15 cellular contexts compared by ENCODE assay signal in the genomic region with DNA sequence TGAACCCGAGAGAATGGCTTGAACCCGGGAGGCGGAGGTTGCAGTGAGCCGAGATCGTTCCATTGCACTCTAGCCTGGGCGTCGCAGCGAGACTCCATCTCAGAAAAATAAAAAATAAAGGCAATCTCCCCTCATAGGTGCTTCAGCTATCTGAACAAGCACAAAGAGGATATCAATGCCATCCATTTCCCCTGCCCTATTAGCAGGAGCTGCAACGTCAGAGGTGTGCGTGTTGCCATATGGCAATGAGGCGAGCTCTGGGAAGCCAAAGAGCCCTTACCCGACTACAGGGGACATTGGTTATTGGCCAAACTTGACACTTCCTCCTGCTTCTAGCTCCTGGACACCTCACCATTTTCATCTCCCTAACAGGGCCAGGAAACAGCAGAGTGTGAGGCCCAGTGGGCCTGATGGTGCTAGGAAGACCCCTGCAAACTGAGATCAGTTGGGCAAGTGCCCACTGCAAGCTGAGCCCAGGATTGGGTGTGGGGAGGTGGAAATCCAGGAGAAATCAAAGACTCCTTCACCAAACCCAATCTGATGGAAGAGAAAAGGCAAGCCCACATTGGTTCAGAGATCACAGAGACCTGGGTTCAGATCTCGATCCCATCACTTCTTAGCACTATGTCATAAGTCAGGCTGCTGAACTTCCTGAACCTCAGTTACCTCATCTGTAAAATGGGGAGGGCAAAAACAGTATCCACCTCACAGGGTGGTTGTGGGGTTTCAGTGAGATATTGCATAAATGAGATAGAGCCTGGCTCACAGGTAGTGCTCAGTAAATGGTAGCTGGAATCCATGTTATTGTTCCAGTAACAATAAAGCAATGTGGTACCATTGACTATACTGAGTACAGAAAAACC.
"Had no signal": no experiment of that assay in that cellular context is flagged by ENCODE, and none has a peak within 500 bp of the region (broad histone marks: within the 10 kb centered on the region; RNA-seq: fewer than 3 reads in every experiment).

No MANE protein-coding gene starts in this region.

- H3K36me3 ChIP-seq: left lung, neural progenitor cell, prostate gland, right atrium auricular region, spleen, tibial artery, upper lobe of left lung had no signal

- H3K79me2 ChIP-seq: parathyroid adenoma had no signal

- H2AFZ ChIP-seq: neural progenitor cell, parathyroid adenoma had no signal

- ATAC-seq: stimulated activated memory B cell treated with anti-CD40 and anti-IgM and Interleukin-4, amounts not matched to agents 10 μg/mL and 1 μg/mL and 100 μg/mL, for 72 hours; stimulated activated naive CD8-positive, alpha-beta T cell treated with anti-CD3 and anti-CD28 coated beads, Interleukin-15, Interleukin-2, amounts not matched to agents 100 U/mL and 50 U/mL, for 24 hours had no signal

- H3K27ac ChIP-seq: dorsolateral prefrontal cortex, left lung, neural progenitor cell, parathyroid adenoma, prostate gland, right atrium auricular region, skin epidermis, spleen, testis, tibial artery, upper lobe of left lung had no signal

- H3K9me3 ChIP-seq: left lung, prostate gland, right atrium auricular region, spleen, testis, tibial artery, upper lobe of left lung had no signal

- H3K4me1 ChIP-seq: left lung, neural progenitor cell, parathyroid adenoma, prostate gland, right atrium auricular region, testis, tibial artery had no signal

- H3K4me3 ChIP-seq: dorsolateral prefrontal cortex, left lung, neural progenitor cell, prostate gland, right atrium auricular region, skin epidermis, spleen, testis, tibial artery, upper lobe of left lung had no signal

- DNase-seq: kidney, left cardiac atrium, left lung, spleen had no signal

- H3K27me3 ChIP-seq: left lung, neural progenitor cell, right atrium auricular region, spleen, testis, tibial artery, upper lobe of left lung had no signal

- H3K9ac ChIP-seq: neural progenitor cell, parathyroid adenoma had no signal

- H3K4me2 ChIP-seq: neural progenitor cell had no signal
